ENCODE assay signal across 9 cellular contexts in genomic region chr17:62703269-62703775, GRCh38.
DNase-seq lines count a peak whose midpoint lies in the region; ATAC-seq, FAIRE-seq and TF ChIP-seq lines count a peak whose summit lies in the region.
"Had no signal": no experiment of that assay in that cellular context is flagged by ENCODE, and none has a peak within 500 bp of the region (broad histone marks: within the 10 kb centered on the region; RNA-seq: fewer than 3 reads in every experiment).

No MANE protein-coding gene starts in this region.

- peaks cover 24% of the 10 kb centered on the region for H3F3A ChIP-seq in PC-9 (ENCODE audit: insufficient read depth, low read depth)

- no peaks in the 10 kb centered on the region for H3K9me2 ChIP-seq in PC-9 (ENCODE audit: insufficient read depth)

- H3K9ac ChIP-seq in endothelial cell of umbilical vein (replicated peaks; ENCODE audit: extremely low read depth, insufficient read depth, low read length): no peak overlapping the region

- 15 to 38% (median 35%) methylated on average over 8 to 16 of the region's 16 CpGs for WGBS in heart left ventricle, 4 donors
- WGBS in ovary, 3 donors: 26 to 32% (median 29%) methylated on average over 16 of the region's 16 CpGs

- H3K36me3 ChIP-seq in heart left ventricle: no peaks in the 10 kb centered on the region
- H3K36me3 ChIP-seq in PC-9 (ENCODE audit: low read depth): peaks cover 11% of the 10 kb centered on the region; the same call in 1 of the 2 replicates
- no peaks in the 10 kb centered on the region for H3K36me3 ChIP-seq in endothelial cell of umbilical vein (ENCODE audit: control insufficient read depth in 2 of 2, extremely low read depth in 1 of 2, insufficient read depth in 2 of 2, low read length in 2 of 2)
- H3K36me3 ChIP-seq in ovary: no peaks in the 10 kb centered on the region

- peaks cover 0 to 13% (median 0%) of the 10 kb centered on the region in 9 donors for H3K27me3 ChIP-seq in heart left ventricle
- H3K27me3 ChIP-seq in PC-9 (ENCODE audit: insufficient read depth, low read depth): no peaks in the 10 kb centered on the region
- H3K27me3 ChIP-seq in endothelial cell of umbilical vein (ENCODE audit: control insufficient read depth in 2 of 2, insufficient read depth in 2 of 2, low read length in 2 of 2): peaks cover 0 to 8% of the 10 kb centered on the region in 2 experiments
- no peaks in the 10 kb centered on the region for H3K27me3 ChIP-seq in ovary

- CTCF ChIA-PET in PC-9 (lab: Charles Lee) (interaction anchor here (0.6 kb wide), 1 partner anchor 30 kb away, joined by 3 read pairs; no protein-coding TSS in a partner anchor), endothelial cell of umbilical vein (lab: Charles Lee) (interaction anchor here (1.1 to 2.2 kb wide), 3 partner anchors 151 to 703 kb away, joined by 4 to 11 read pairs (median 5); no protein-coding TSS in a partner anchor)

- peak in 3 of 4 donors; percentile 8 to 31 (median 18) for ATAC-seq in heart left ventricle
- ATAC-seq in HG03520 (IDR thresholded peaks at IDR 0.05; ENCODE audit: unreplicated experiment): no peak
- ATAC-seq in GM21528 (IDR thresholded peaks at IDR 0.05; ENCODE audit: low FRiP score, unreplicated experiment): no peak

- TF ChIP-seq EP300 in ovary (IDR thresholded peaks at IDR 0.05): no peak

- H3K9me3 ChIP-seq in heart left ventricle (peaks cover 0 to 2% (median 0%) of the 10 kb centered on the region in 12 donors), PC-9 (ENCODE audit: insufficient read depth, low read depth) (peaks cover 5% of the 10 kb centered on the region), endothelial cell of umbilical vein (replicated peaks; ENCODE audit: control insufficient read depth, insufficient read depth, low read length) (no peaks in the 10 kb centered on the region), ovary (no peaks in the 10 kb centered on the region)

- H3K4me3 ChIP-seq in heart left ventricle (peak overlapping the region; percentile 57 to 91 (median 74)), PC-9 (peak overlapping the region; percentile 92), endothelial cell of umbilical vein (replicated peaks in 1 of 3; ENCODE audit: insufficient read depth in 1 of 3, low read depth in 1 of 3, low read length in 3 of 3) (no peak overlapping the region), ovary (peak overlapping the region; percentile 46)

- intact Hi-C loops in heart left ventricle (cut with DNase I) (loop anchor here in 9 of 10 donors (1.0 to 10.0 kb wide), 7 partner anchors 191 to 704 kb away; partner anchors contain the start of gene TANC2 (in 1 of the 9)), cardiac septum (cut with DNase I) (loop anchor here (1.0 to 10.0 kb wide), 3 partner anchors 191 to 704 kb away; no protein-coding TSS in a partner anchor), PC-9 (cut with micrococcal nuclease; ENCODE audit: unreplicated experiment) (loop anchor here (1.0 to 10.0 kb wide), 3 partner anchors 117 to 703 kb away; no protein-coding TSS in a partner anchor), endothelial cell of umbilical vein (cut with micrococcal nuclease) (loop anchor here (1.0 to 10.0 kb wide), 4 partner anchors 9 to 703 kb away; partner anchors contain the start of gene METTL2A), ovary (cut with DNase I) (loop anchor here (5.0 to 10.0 kb wide), 3 partner anchors 261 to 704 kb away; partner anchors contain the start of gene TANC2 (in 4 of the 4))

- H3K9me1 ChIP-seq in endothelial cell of umbilical vein (replicated peaks; ENCODE audit: control insufficient read depth, extremely low read depth, insufficient read depth, low read length): no peaks in the 10 kb centered on the region

- peak overlapping the region in 6 of 12 donors; percentile 71 to 93 (median 90) for H3K27ac ChIP-seq in heart left ventricle
- peak overlapping the region; percentile 89 for H3K27ac ChIP-seq in PC-9
- no peak overlapping the region for H3K27ac ChIP-seq in endothelial cell of umbilical vein (ENCODE audit: insufficient read depth, low read depth, low read length)
- H3K27ac ChIP-seq in ovary: no peak overlapping the region

- peak in 2 of 5 donors; percentile 42 to 68 for DNase-seq in heart left ventricle
- no peak for DNase-seq in cardiac septum (ENCODE audit: low spot score)
- peak; percentile 84 to 93 for DNase-seq in PC-9
- peak; percentile 14 for DNase-seq in endothelial cell of umbilical vein (ENCODE audit: low read depth, low spot score)
- peak in 4 of 5 donors; percentile 36 to 64 (median 54) for DNase-seq in ovary
- no peak for DNase-seq in D721Med (ENCODE audit: insufficient read length, low spot score)

- POLR2A ChIA-PET in PC-9 (lab: Charles Lee; ENCODE audit: unreplicated experiment) (interaction anchor here (0.6 to 0.7 kb wide), 2 partner anchors 102 to 162 kb away, joined by 3 to 10 read pairs; no protein-coding TSS in a partner anchor), endothelial cell of umbilical vein (lab: Charles Lee) (no interaction called here)

- BruUV-seq in PC-9 (replicated peaks; lab: Mats Ljungman, UMichigan): no TSS peak
- BruUV-seq in endothelial cell of umbilical vein (replicated peaks; lab: Mats Ljungman, UMichigan): no TSS peak

- no peaks in the 10 kb centered on the region for H4K20me1 ChIP-seq in PC-9 (ENCODE audit: insufficient read depth)
- no peaks in the 10 kb centered on the region for H4K20me1 ChIP-seq in endothelial cell of umbilical vein (replicated peaks; ENCODE audit: control insufficient read depth, extremely low read depth, insufficient read depth, low read length)

- dilution Hi-C loops in endothelial cell of umbilical vein (cut with MboI; ENCODE audit: extremely low pct_ligation_motif_present, low sequenced_read_pairs): no loop called here

- peaks cover 0 to 36% (median 23%) of the 10 kb centered on the region in 12 donors for H3K4me1 ChIP-seq in heart left ventricle
- peaks cover 29% of the 10 kb centered on the region for H3K4me1 ChIP-seq in PC-9 (replicated peaks; ENCODE audit: insufficient read depth)
- peaks cover 32% of the 10 kb centered on the region for H3K4me1 ChIP-seq in endothelial cell of umbilical vein (ENCODE audit: control insufficient read depth, extremely low read depth, insufficient read depth, low read length)
- peaks cover 12% of the 10 kb centered on the region for H3K4me1 ChIP-seq in ovary (ENCODE audit: insufficient read depth)

- FAIRE-seq in endothelial cell of umbilical vein (lab: Jason Lieb, UNC) (no peak), D721Med (lab: Jason Lieb, UNC) (no peak)
- FAIRE-seq: GM18507 had no signal

- no peak for TF ChIP-seq POLR2A in heart left ventricle (IDR thresholded peaks at IDR 0.05)
- TF ChIP-seq POLR2A in endothelial cell of umbilical vein (IDR thresholded peaks at IDR 0.05; ENCODE audit: low read depth, low read length): no peak
- TF ChIP-seq POLR2A in ovary (IDR thresholded peaks at IDR 0.05): no peak

- peak overlapping the region; percentile 96 for H3K4me2 ChIP-seq in PC-9
- H3K4me2 ChIP-seq in endothelial cell of umbilical vein (ENCODE audit: insufficient read depth, low read length): peak overlapping the region; percentile 90

- H2AFZ ChIP-seq in PC-9 (peak overlapping the region; percentile 77), endothelial cell of umbilical vein (ENCODE audit: low read depth, low read length) (peak overlapping the region; percentile 81)

- TF ChIP-seq CTCF in heart left ventricle (IDR thresholded peaks at IDR 0.05) (no peak), PC-9 (conservative IDR thresholded peaks at IDR 0.05) (no peak), endothelial cell of umbilical vein (IDR thresholded peaks at IDR 0.05; ENCODE audit: extremely low read depth in 1 of 2, insufficient read depth in 1 of 2, low read depth in 1 of 2, low read length in 2 of 2) (no peak), ovary (IDR thresholded peaks at IDR 0.05) (no peak), D721Med (IDR thresholded peaks at IDR 0.05; ENCODE audit: insufficient read depth, missing control alignments) (no peak)

- H3K79me2 ChIP-seq in PC-9 (ENCODE audit: low read depth) (peaks cover 35% of the 10 kb centered on the region), endothelial cell of umbilical vein (ENCODE audit: control insufficient read depth, insufficient read depth, low read length) (no peaks in the 10 kb centered on the region)

TF ChIP-seq in endothelial cell of umbilical vein, 7 proteins besides CTCF, POLR2A, EP300 and RAD21:
- peak; percentile 69 for TF ChIP-seq FOS (IDR thresholded peaks at IDR 0.05; ENCODE audit: borderline replicate concordance, insufficient read depth, low read length)
- no peak for TF ChIP-seq EZH2 (IDR thresholded peaks at IDR 0.05; ENCODE audit: borderline replicate concordance, low read depth, low read length, severe bottlenecking)

Comparison
In these comparisons a context has a peak if more than half of its experiments do, and no peak if none do; other contexts are left out.
1. ATAC-seq: peak in heart left ventricle (3 of 4); none in HG03520 (single experiment) and GM21528 (single experiment).
2. DNase-seq: peak in PC-9 (2 of 2), endothelial cell of umbilical vein (single experiment) and ovary (4 of 5); none in cardiac septum (single experiment) and D721Med (single experiment).
3. H3K4me3 ChIP-seq: peak in heart left ventricle (12 of 12), PC-9 (single experiment) and ovary (single experiment); none in endothelial cell of umbilical vein (0 of 3).